ENCODE assay signal across 19 cellular contexts in genomic region chr2:5991305-5991968, GRCh38.
DNase-seq lines count a peak whose midpoint lies in the region; ATAC-seq, FAIRE-seq and TF ChIP-seq lines count a peak whose summit lies in the region.
"Had no signal": no experiment of that assay in that cellular context is flagged by ENCODE, and none has a peak within 500 bp of the region (broad histone marks: within the 10 kb centered on the region; RNA-seq: fewer than 3 reads in every experiment).

No MANE protein-coding gene starts in this region.

- no peaks in the 10 kb centered on the region for H3K79me2 ChIP-seq in astrocyte (ENCODE audit: insufficient read depth, low read length)

- POLR2A ChIA-PET in CD8-positive, alpha-beta memory T cell (lab: Charles Lee): no interaction called here

- H3K9me3 ChIP-seq in astrocyte (ENCODE audit: insufficient read depth, low read depth, low read length) (no peaks in the 10 kb centered on the region), left ventricle myocardium inferior (replicated peaks) (no peaks in the 10 kb centered on the region)
- H3K9me3 ChIP-seq in CD8-positive, alpha-beta memory T cell (ENCODE audit: low read length): no peaks in the 10 kb centered on the region
- H3K9me3 ChIP-seq: A549 had no signal

- FAIRE-seq in astrocyte (lab: Jason Lieb, UNC): no peak
- FAIRE-seq: A549, GM19239, K562 had no signal

- H3K9me3 Mint-ChIP-seq in astrocyte (ENCODE audit: unreplicated experiment): no peaks in the 10 kb centered on the region
- H3K9me3 Mint-ChIP-seq in mesothelial cell of epicardium: no peaks in the 10 kb centered on the region
- H3K9me3 Mint-ChIP-seq in CD8-positive, alpha-beta memory T cell: peaks cover 0 to 5% (median 0%) of the 10 kb centered on the region in 5 donors

- H3K9ac ChIP-seq in astrocyte (ENCODE audit: low read length): no peak overlapping the region

- CTCF ChIA-PET in CD8-positive, alpha-beta memory T cell (lab: Charles Lee): no interaction called here

- H3K4me3 Mint-ChIP-seq in astrocyte (ENCODE audit: unreplicated experiment): no peak overlapping the region
- no peak overlapping the region for H3K4me3 Mint-ChIP-seq in mesothelial cell of epicardium
- no peak overlapping the region for H3K4me3 Mint-ChIP-seq in CD8-positive, alpha-beta memory T cell

- H3K36me3 ChIP-seq in astrocyte (ENCODE audit: insufficient read depth, low read length): no peaks in the 10 kb centered on the region
- no peaks in the 10 kb centered on the region for H3K36me3 ChIP-seq in left ventricle myocardium inferior
- no peaks in the 10 kb centered on the region for H3K36me3 ChIP-seq in CD8-positive, alpha-beta memory T cell (ENCODE audit: insufficient read depth, low read length)

- H3K4me1 ChIP-seq in astrocyte (ENCODE audit: insufficient read depth, low read length): peaks cover 13% of the 10 kb centered on the region
- peaks cover 10% of the 10 kb centered on the region for H3K4me1 ChIP-seq in left ventricle myocardium inferior
- H3K4me1 ChIP-seq in CD8-positive, alpha-beta memory T cell (ENCODE audit: insufficient read depth, low read length): no peaks in the 10 kb centered on the region
- H3K4me1 ChIP-seq: A549 had no signal

- H3K27me3 Mint-ChIP-seq in astrocyte (ENCODE audit: low read depth, unreplicated experiment) (peaks cover 3% of the 10 kb centered on the region), mesothelial cell of epicardium (ENCODE audit: low read depth) (peaks cover 18% of the 10 kb centered on the region)
- peaks cover 0 to 1% of the 10 kb centered on the region in 2 donors for H3K27me3 Mint-ChIP-seq in CD8-positive, alpha-beta memory T cell

- no peak overlapping the region for H3K27ac Mint-ChIP-seq in astrocyte (ENCODE audit: unreplicated experiment)
- peak overlapping the region; percentile 68 for H3K27ac Mint-ChIP-seq in mesothelial cell of epicardium
- no peak overlapping the region for H3K27ac Mint-ChIP-seq in CD8-positive, alpha-beta memory T cell

- DNase-seq in Ammon's horn (ENCODE audit: low spot score) (peak; percentile 41), astrocyte (ENCODE audit: low read depth) (peak; percentile 52), left ventricle myocardium inferior (no peak), mesothelial cell of epicardium (ENCODE audit: low spot score in 2 of 2, unreplicated experiment in 2 of 2) (no peak)
- no peak for DNase-seq in CD8-positive, alpha-beta memory T cell
- DNase-seq: C1 segment of cervical spinal cord, DMS 273 treated with DMSO at 0.1 percent for 48 hours, NCI-H1417 treated with DMSO at 0.1 percent for 48 hours, NCI-H2029, NCI-H510A, NCI-H774, PC-9 had no signal

- TF ChIP-seq CTCF in astrocyte (IDR thresholded peaks at IDR 0.05; ENCODE audit: insufficient read depth, low read depth, low read length) (no peak), left ventricle myocardium inferior (IDR thresholded peaks at IDR 0.05; ENCODE audit: borderline replicate concordance) (no peak), mesothelial cell of epicardium (IDR thresholded peaks at IDR 0.05; ENCODE audit: unreplicated experiment) (no peak)

- H3K27ac ChIP-seq in astrocyte (ENCODE audit: low read depth, low read length) (no peak overlapping the region), left ventricle myocardium inferior (replicated peaks) (no peak overlapping the region)
- H3K27ac ChIP-seq in CD8-positive, alpha-beta memory T cell (ENCODE audit: low read depth, low read length): no peak overlapping the region
- H3K27ac ChIP-seq: A549, PC-9 had no signal

- H4K20me1 ChIP-seq in astrocyte (ENCODE audit: insufficient read depth, low read length): no peaks in the 10 kb centered on the region

- no peaks in the 10 kb centered on the region for H3K36me3 Mint-ChIP-seq in astrocyte (ENCODE audit: low read depth, unreplicated experiment)
- no peaks in the 10 kb centered on the region for H3K36me3 Mint-ChIP-seq in mesothelial cell of epicardium
- H3K36me3 Mint-ChIP-seq in CD8-positive, alpha-beta memory T cell: no peaks in the 10 kb centered on the region

- no peak overlapping the region for H2AFZ ChIP-seq in astrocyte (ENCODE audit: low read depth, low read length)
- H2AFZ ChIP-seq: PC-9 had no signal

- H3K4me1 Mint-ChIP-seq in astrocyte (ENCODE audit: low read depth, unreplicated experiment) (peaks cover 4% of the 10 kb centered on the region), mesothelial cell of epicardium (peaks cover 25% of the 10 kb centered on the region)
- no peaks in the 10 kb centered on the region for H3K4me1 Mint-ChIP-seq in CD8-positive, alpha-beta memory T cell

- H3K4me2 ChIP-seq in astrocyte (ENCODE audit: low read length): peak overlapping the region; percentile 36
- H3K4me2 ChIP-seq: A549, PC-9 had no signal

- no peak overlapping the region for H3K4me3 ChIP-seq in astrocyte (ENCODE audit: insufficient read depth, low read depth, low read length)
- H3K4me3 ChIP-seq in left ventricle myocardium inferior: peak overlapping the region; percentile 12
- H3K4me3 ChIP-seq in CD8-positive, alpha-beta memory T cell (ENCODE audit: low read length): no peak overlapping the region
- H3K4me3 ChIP-seq: A549, K562, PC-9 had no signal

- ATAC-seq in GM18868 (IDR thresholded peaks at IDR 0.05; ENCODE audit: unreplicated experiment) (no peak), GM21529 (IDR thresholded peaks at IDR 0.05; ENCODE audit: unreplicated experiment) (no peak), GM18858 (IDR thresholded peaks at IDR 0.05; ENCODE audit: unreplicated experiment) (no peak)
- ATAC-seq: A549, HCT116, K562 had no signal

- no peaks in the 10 kb centered on the region for H3K27me3 ChIP-seq in astrocyte (ENCODE audit: insufficient read depth, low read length)
- H3K27me3 ChIP-seq in left ventricle myocardium inferior (ENCODE audit: low read depth): peaks cover 19% of the 10 kb centered on the region
- H3K27me3 ChIP-seq in CD8-positive, alpha-beta memory T cell (ENCODE audit: insufficient read depth, low read length, poor library complexity, severe bottlenecking): no peaks in the 10 kb centered on the region

- intact Hi-C loops in left ventricle myocardium inferior (cut with micrococcal nuclease): no loop called here

Comparison
In these comparisons a context has a peak if more than half of its experiments do, and no peak if none do; other contexts are left out.
1. DNase-seq: peak in Ammon's horn (single experiment) and astrocyte (single experiment); none in left ventricle myocardium inferior (single experiment), mesothelial cell of epicardium (0 of 2) and CD8-positive, alpha-beta memory T cell (0 of 5).